1 cellular context compared by ENCODE assay signal in genomic region chr16:49993579-49993978, GRCh38.
TF ChIP-seq lines count a peak whose summit lies in the region.

No MANE protein-coding gene starts in this region.

TF ChIP-seq in GM12878, 131 proteins besides CTCF, POLR2A, EP300 and RAD21 (continued from another document):
- TF ChIP-seq ZNF687 (IDR thresholded peaks at IDR 0.05) (no peak), CREB1 (IDR thresholded peaks at IDR 0.05; ENCODE audit: low read depth) (peak; percentile 71), HDAC6 (IDR thresholded peaks at IDR 0.05; ENCODE audit: unreplicated experiment) (no peak), HDGF (IDR thresholded peaks at IDR 0.05) (no peak), ZZZ3 (IDR thresholded peaks at IDR 0.05; ENCODE audit: control insufficient read depth, insufficient read length, low read depth) (no peak), MLLT1 (IDR thresholded peaks at IDR 0.05) (no peak), ZBED1 (IDR thresholded peaks at IDR 0.05; ENCODE audit: borderline replicate concordance) (no peak), IRF4 (IDR thresholded peaks at IDR 0.05; ENCODE audit: low read depth, low read length) (no peak), SREBF1 (IDR thresholded peaks at IDR 0.05; ENCODE audit: low read length) (no peak), DPF2 (IDR thresholded peaks at IDR 0.05) (no peak), CREM (IDR thresholded peaks at IDR 0.05; ENCODE audit: low read depth) (0 out of 2 replicates have a peak, but pooled peaks have one; percentile 28), BCLAF1 (IDR thresholded peaks at IDR 0.05) (no peak), CEBPZ (IDR thresholded peaks at IDR 0.05; ENCODE audit: low read depth, low read length) (no peak), NR2C1 (IDR thresholded peaks at IDR 0.05) (no peak), CHD4 (IDR thresholded peaks at IDR 0.05) (no peak), GABPA (IDR thresholded peaks at IDR 0.05; ENCODE audit: low read depth) (no peak), CBX5 (IDR thresholded peaks at IDR 0.05; ENCODE audit: low read depth) (no peak), JUND (IDR thresholded peaks at IDR 0.05; ENCODE audit: low read depth, low read length) (no peak), MTA2 (IDR thresholded peaks at IDR 0.05; ENCODE audit: low read depth) (no peak), PML (IDR thresholded peaks at IDR 0.05; ENCODE audit: low read length) (no peak), RELB (IDR thresholded peaks at IDR 0.05; ENCODE audit: low read depth) (no peak), PKNOX1 (IDR thresholded peaks at IDR 0.05) (no peak)
